25 cellular contexts compared by ENCODE assay signal in genomic region chr22:39181778-39182177, GRCh38.
"Had no signal": no experiment of that assay in that cellular context is flagged by ENCODE, and none has a peak within 500 bp of the region (broad histone marks: within the 10 kb centered on the region; RNA-seq: fewer than 3 reads in every experiment).

No MANE protein-coding gene starts in this region.

- H3K27me3 Mint-ChIP-seq: activated B cell treated with CpG ODN at 0.5 μM for 24 hours; activated CD4-positive, alpha-beta T cell treated with anti-CD3 and anti-CD28 coated beads for 36 hours; activated CD8-positive, alpha-beta T cell treated with anti-CD3 and anti-CD28 coated beads for 36 hours; activated naive CD4-positive, alpha-beta T cell treated with anti-CD3 and anti-CD28 coated beads, Interleukin-2, amount 50 U/mL, for 24 hours had no signal

- H3K27ac Mint-ChIP-seq: activated B cell treated with CpG ODN at 0.5 μM for 24 hours; activated CD4-positive, alpha-beta T cell treated with anti-CD3 and anti-CD28 coated beads for 36 hours; activated CD8-positive, alpha-beta T cell treated with anti-CD3 and anti-CD28 coated beads for 36 hours; activated naive CD4-positive, alpha-beta T cell treated with anti-CD3 and anti-CD28 coated beads, Interleukin-2, amount 50 U/mL, for 24 hours; activated T-cell treated with anti-CD3 and anti-CD28 coated beads, Interleukin-2, amount 50 U/mL, for 72 hours; activated T-helper 2 cell treated with anti-CD3 and anti-CD28 coated beads, Interferon-gamma antibody, Interleukin-2, Interleukin-4, amounts not matched to agents 10 μg/mL and 5 μg/mL and 100 μg/mL, durations not matched to agents 14 hours and 24 hours and 36 hours; T-helper 1 cell treated with Interleukin-12 subunit alpha and Interleukin-12 subunit beta and Interleukin-4 antibody, amounts not matched to agents 30 μg/mL and 1 μg/mL, for 36 hours had no signal

- H3K9me3 ChIP-seq: breast epithelium, MG63 had no signal

- H3K36me3 ChIP-seq: breast epithelium, MG63 had no signal

- ATAC-seq: activated CD4-positive, alpha-beta T cell treated with anti-CD3 and anti-CD28 coated beads for 36 hours; activated CD8-positive, alpha-beta T cell treated with anti-CD3 and anti-CD28 coated beads for 36 hours; activated T-cell treated with anti-CD3 and anti-CD28 coated beads, Interleukin-2, amount 50 U/mL, for 72 hours; Right ventricle myocardium inferior had no signal

- H3K4me1 Mint-ChIP-seq: activated B cell treated with CpG ODN at 0.5 μM for 24 hours had no signal

- H3K4me3 Mint-ChIP-seq: activated B cell treated with CpG ODN at 0.5 μM for 24 hours; activated CD4-positive, alpha-beta T cell treated with anti-CD3 and anti-CD28 coated beads for 36 hours; activated CD8-positive, alpha-beta T cell treated with anti-CD3 and anti-CD28 coated beads for 36 hours; activated naive CD4-positive, alpha-beta T cell treated with anti-CD3 and anti-CD28 coated beads, Interleukin-2, amount 50 U/mL, for 24 hours; activated T-cell treated with anti-CD3 and anti-CD28 coated beads, Interleukin-2, amount 50 U/mL, for 72 hours; T-helper 1 cell treated with Interleukin-12 subunit alpha and Interleukin-12 subunit beta and Interleukin-4 antibody, amounts not matched to agents 30 μg/mL and 1 μg/mL, for 36 hours had no signal

- H3K9me3 Mint-ChIP-seq: activated B cell treated with CpG ODN at 0.5 μM for 24 hours; activated CD8-positive, alpha-beta T cell treated with anti-CD3 and anti-CD28 coated beads for 36 hours; activated naive CD4-positive, alpha-beta T cell treated with anti-CD3 and anti-CD28 coated beads, Interleukin-2, amount 50 U/mL, for 24 hours; activated T-cell treated with anti-CD3 and anti-CD28 coated beads, Interleukin-2, amount 50 U/mL, for 72 hours; activated T-helper 2 cell treated with anti-CD3 and anti-CD28 coated beads, Interferon-gamma antibody, Interleukin-2, Interleukin-4, amounts not matched to agents 10 μg/mL and 5 μg/mL and 100 μg/mL, durations not matched to agents 14 hours and 24 hours and 36 hours; T-helper 1 cell treated with Interleukin-12 subunit alpha and Interleukin-12 subunit beta and Interleukin-4 antibody, amounts not matched to agents 30 μg/mL and 1 μg/mL, for 36 hours had no signal

- H3K27ac ChIP-seq: breast epithelium, SK-N-MC had no signal

- H3K27me3 ChIP-seq: breast epithelium, MG63 had no signal

- H3K4me3 ChIP-seq: breast epithelium, MG63, SK-N-MC had no signal

- H3K36me3 Mint-ChIP-seq: activated naive CD4-positive, alpha-beta T cell treated with anti-CD3 and anti-CD28 coated beads, Interleukin-2, amount 50 U/mL, for 24 hours had no signal

- DNase-seq: activated B cell treated with CpG ODN at 0.5 μM for 24 hours; activated CD4-positive, alpha-beta T cell treated with anti-CD3 and anti-CD28 coated beads for 36 hours; activated CD4-positive, alpha-beta T cell treated with anti-CD3 and anti-CD28 coated beads, Interleukin-2, amount 50 U/mL, for 1 hour; activated CD8-positive, alpha-beta memory T cell treated with anti-CD3 and anti-CD28 coated beads, Interleukin-2, amount 50 U/mL, for 4 hours; activated CD8-positive, alpha-beta T cell treated with anti-CD3 and anti-CD28 coated beads for 36 hours; activated naive CD4-positive, alpha-beta T cell; activated T-cell treated with anti-CD3 and anti-CD28 coated beads, Interleukin-2, amount 50 U/mL, for 72 hours; central memory CD4-positive, alpha-beta T cell; MG63; MV-4-11; NCI-H1092 treated with DMSO at 0.1 percent for 48 hours; NCI-H1417 treated with DMSO at 0.1 percent for 48 hours; NCI-H1694 treated with DMSO at 0.1 percent for 48 hours; NCI-H2029 treated with DMSO at 0.1 percent for 48 hours; NCI-H345; NCI-H510A; NCI-H526 treated with DMSO at 0.1 percent for 48 hours; NCI-H82; RPMI8226 had no signal
